11 cellular contexts compared by ENCODE assay signal in the genomic region with DNA sequence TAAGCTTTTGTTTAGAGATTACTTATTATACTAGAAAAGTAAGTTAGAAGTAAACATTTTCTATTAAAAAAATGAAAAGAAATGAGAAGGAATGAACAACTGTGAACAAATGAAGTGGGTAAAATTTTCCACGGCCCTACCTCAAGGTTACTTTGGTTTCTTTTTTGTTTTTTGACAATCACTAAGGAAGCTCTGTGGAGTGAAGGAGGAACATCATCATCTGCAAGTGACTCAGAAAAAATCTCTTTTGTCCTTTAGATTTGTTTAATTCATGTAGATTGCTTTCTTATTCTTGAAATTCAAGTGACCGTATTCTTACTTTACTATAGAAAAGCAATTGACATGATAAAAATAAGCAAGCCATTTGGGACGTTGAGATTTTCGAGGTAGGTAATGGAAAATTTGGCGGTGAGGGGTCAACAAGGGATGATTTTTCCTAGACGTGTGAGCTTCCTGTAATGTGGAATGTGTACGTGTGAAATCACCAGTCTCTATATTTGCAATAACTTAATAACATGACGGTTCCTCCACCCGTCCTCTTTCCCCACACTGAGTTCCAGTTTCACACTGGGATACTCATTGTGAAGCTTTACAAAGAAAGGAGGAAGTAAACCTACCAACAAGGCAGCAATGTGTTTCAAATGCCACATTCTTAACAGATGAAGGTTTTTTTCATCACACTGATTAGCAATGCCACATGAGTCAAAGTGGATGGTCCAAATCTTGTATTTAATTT.
A peak's percentile ranks its signal among the peaks of the same experiment; 100 is the strongest.
DNase-seq lines count a peak whose midpoint lies in the region; ATAC-seq and TF ChIP-seq lines count a peak whose summit lies in the region.
"Had no signal": no experiment of that assay in that cellular context is flagged by ENCODE, and none has a peak within 500 bp of the region (broad histone marks: within the 10 kb centered on the region; RNA-seq: fewer than 3 reads in every experiment).

No MANE protein-coding gene starts in this region.

- ATAC-seq in HG03025 (IDR thresholded peaks at IDR 0.05; ENCODE audit: low FRiP score, unreplicated experiment) = peak; percentile 41

- TF ChIP-seq CTCF in stomach (IDR thresholded peaks at IDR 0.05) (no peak), colonic mucosa (IDR thresholded peaks at IDR 0.05) (no peak)

- H3K27ac Mint-ChIP-seq in activated naive CD4-positive, alpha-beta T cell treated with anti-CD3 and anti-CD28 coated beads, Interleukin-2, amount 50 U/mL, for 24 hours = peak overlapping the region; percentile 12
- no peak overlapping the region for H3K27ac Mint-ChIP-seq in activated naive CD4-positive, alpha-beta T cell treated with anti-CD3 and anti-CD28 coated beads for 36 hours

- H3K9me3 Mint-ChIP-seq in activated naive CD4-positive, alpha-beta T cell treated with anti-CD3 and anti-CD28 coated beads, Interleukin-2, amount 50 U/mL, for 24 hours = no peaks in the 10 kb centered on the region
- no peaks in the 10 kb centered on the region for H3K9me3 Mint-ChIP-seq in activated naive CD4-positive, alpha-beta T cell treated with anti-CD3 and anti-CD28 coated beads for 36 hours

- no peak for TF ChIP-seq EP300 in stomach (IDR thresholded peaks at IDR 0.05)

- WGBS in stomach, 5 donors = 42 to 68% (median 54%) methylated on average over 9 of the region's 9 CpGs

- no peak overlapping the region for H3K4me3 Mint-ChIP-seq in activated naive CD4-positive, alpha-beta T cell treated with anti-CD3 and anti-CD28 coated beads, Interleukin-2, amount 50 U/mL, for 24 hours
- H3K4me3 Mint-ChIP-seq in activated naive CD4-positive, alpha-beta T cell treated with anti-CD3 and anti-CD28 coated beads for 36 hours = no peak overlapping the region

- H3K4me1 ChIP-seq in stomach = peaks cover 0 to 14% (median 11%) of the 10 kb centered on the region in 4 donors
- H3K4me1 ChIP-seq in colonic mucosa = no peaks in the 10 kb centered on the region

- H3K27me3 ChIP-seq in stomach (no peaks in the 10 kb centered on the region), colonic mucosa (no peaks in the 10 kb centered on the region)

- H3K27me3 Mint-ChIP-seq in activated naive CD4-positive, alpha-beta T cell treated with anti-CD3 and anti-CD28 coated beads, Interleukin-2, amount 50 U/mL, for 24 hours = no peaks in the 10 kb centered on the region
- peaks cover 2% of the 10 kb centered on the region for H3K27me3 Mint-ChIP-seq in activated naive CD4-positive, alpha-beta T cell treated with anti-CD3 and anti-CD28 coated beads for 36 hours (ENCODE audit: low read depth)

- H3K27ac ChIP-seq in stomach (peak overlapping the region in 3 of 5 donors; percentile 1 to 70 (median 3)), colonic mucosa (no peak overlapping the region)
- H3K27ac ChIP-seq: C4-2B had no signal

- intact Hi-C loops in activated naive CD4-positive, alpha-beta T cell treated with anti-CD3 and anti-CD28 coated beads for 36 hours (cut with micrococcal nuclease) = no loop called here
- intact Hi-C loops in stomach (cut with DNase I; ENCODE audit: low total_unique reads) = no loop called here
- intact Hi-C loops in colonic mucosa (cut with DNase I) = no loop called here

- no peak for DNase-seq in activated naive CD4-positive, alpha-beta T cell treated with anti-CD3 and anti-CD28 coated beads for 36 hours
- DNase-seq in SIG-M5 treated with dmso at 0.1 percent for 504 hours (lab: John Stamatoyannopoulos, UW; ENCODE audit: unreplicated experiment) (peak; percentile 95), stomach (no peak), colonic mucosa (no peak), NCI-H446 treated with DMSO at 0.1 percent for 48 hours (lab: John Stamatoyannopoulos, UW) (no peak), erythroblast (lab: John Stamatoyannopoulos, UW) (no peak)
- DNase-seq: left cardiac atrium, MM.1S had no signal

- TF ChIP-seq POLR2A in stomach (IDR thresholded peaks at IDR 0.05) = no peak
- no peak for TF ChIP-seq POLR2A in erythroblast (IDR thresholded peaks at IDR 0.05; ENCODE audit: low read length)

- no peak overlapping the region for H3K9ac ChIP-seq in colonic mucosa (ENCODE audit: low read depth in 2 of 2, low read length in 2 of 2)

- no peaks in the 10 kb centered on the region for H3K36me3 Mint-ChIP-seq in activated naive CD4-positive, alpha-beta T cell treated with anti-CD3 and anti-CD28 coated beads, Interleukin-2, amount 50 U/mL, for 24 hours
- no peaks in the 10 kb centered on the region for H3K36me3 Mint-ChIP-seq in activated naive CD4-positive, alpha-beta T cell treated with anti-CD3 and anti-CD28 coated beads for 36 hours (ENCODE audit: low read depth)

- H3K4me1 Mint-ChIP-seq in activated naive CD4-positive, alpha-beta T cell treated with anti-CD3 and anti-CD28 coated beads, Interleukin-2, amount 50 U/mL, for 24 hours = peaks cover 26% of the 10 kb centered on the region
- H3K4me1 Mint-ChIP-seq in activated naive CD4-positive, alpha-beta T cell treated with anti-CD3 and anti-CD28 coated beads for 36 hours (ENCODE audit: low read depth) = peaks cover 6% of the 10 kb centered on the region

- H3K9me3 ChIP-seq in stomach = no peaks in the 10 kb centered on the region
- H3K9me3 ChIP-seq in colonic mucosa = no peaks in the 10 kb centered on the region

- CTCF ChIA-PET in activated naive CD4-positive, alpha-beta T cell treated with anti-CD3 and anti-CD28 coated beads for 36 hours (lab: Charles Lee) = no interaction called here

- no peaks in the 10 kb centered on the region for H3K36me3 ChIP-seq in stomach
- no peaks in the 10 kb centered on the region for H3K36me3 ChIP-seq in colonic mucosa

- no peak overlapping the region for H3K4me3 ChIP-seq in stomach
- H3K4me3 ChIP-seq in colonic mucosa = no peak overlapping the region
